ENCODE assay signal across 18 cellular contexts in the genomic region with DNA sequence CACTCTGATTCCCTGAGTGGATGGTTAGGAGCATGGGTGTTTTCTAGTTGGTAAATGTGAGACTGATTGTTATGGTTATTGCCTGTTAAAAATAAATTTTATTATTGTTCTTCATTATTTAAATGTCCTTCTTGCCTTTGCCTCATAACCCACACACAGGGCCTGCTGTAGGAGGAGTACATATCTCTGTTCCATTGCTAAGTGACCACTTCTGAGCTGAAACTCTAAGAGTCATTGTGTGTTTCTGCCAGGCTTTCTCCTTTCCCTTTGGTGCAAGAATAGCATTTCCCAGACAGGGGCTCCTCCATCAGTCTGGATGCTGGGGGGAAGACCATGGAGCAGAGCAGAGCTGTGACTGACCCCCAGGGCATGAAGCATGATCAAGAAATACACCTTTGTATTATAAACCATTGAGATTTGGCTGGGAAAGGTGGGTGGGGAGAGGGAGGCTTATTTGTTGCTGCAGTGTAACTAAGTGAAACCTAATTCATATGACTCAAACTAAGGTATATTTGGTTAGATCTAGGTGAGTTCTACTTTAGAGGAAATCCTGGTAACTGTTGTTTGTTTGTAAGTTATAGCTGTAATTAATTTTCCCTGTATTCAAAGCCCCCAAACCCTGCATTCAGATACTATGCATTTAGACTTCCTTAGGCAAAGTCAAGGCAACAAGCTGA.
DNase-seq lines count a peak whose midpoint lies in the region; ATAC-seq and TF ChIP-seq lines count a peak whose summit lies in the region.
"Had no signal": no experiment of that assay in that cellular context is flagged by ENCODE, and none has a peak within 500 bp of the region (broad histone marks: within the 10 kb centered on the region; RNA-seq: fewer than 3 reads in every experiment).

No MANE protein-coding gene starts in this region.

- no peaks in the 10 kb centered on the region for H3K79me1 ChIP-seq in mesendoderm (ENCODE audit: low read length)

- TF ChIP-seq CTCF in GM23338 (conservative IDR thresholded peaks at IDR 0.05; ENCODE audit: low read depth in 2 of 2) = no peak
- TF ChIP-seq CTCF in osteoblast (IDR thresholded peaks at IDR 0.05; ENCODE audit: extremely low read depth, low read depth, low read length) = no peak

- H3K36me3 Mint-ChIP-seq in activated CD4-positive, alpha-beta T cell treated with anti-CD3 and anti-CD28 coated beads, Interleukin-2, amount 10 ng/mL, durations not matched to agents 7 days and 5 days (ENCODE audit: low read depth) = no peaks in the 10 kb centered on the region
- no peaks in the 10 kb centered on the region for H3K36me3 Mint-ChIP-seq in GM23338 (ENCODE audit: low read depth)
- no peaks in the 10 kb centered on the region for H3K36me3 Mint-ChIP-seq in activated T-helper 17 cell treated with anti-CD3 and anti-CD28 coated beads, Interleukin-2, amount 50 U/mL, for 72 hours (ENCODE audit: low read depth)
- H3K36me3 Mint-ChIP-seq: CD4-positive, CD25-positive, alpha-beta regulatory T cell had no signal

- peaks cover 26% of the 10 kb centered on the region for H3K4me1 ChIP-seq in GM23338 (ENCODE audit: insufficient read depth)
- peaks cover 11% of the 10 kb centered on the region for H3K4me1 ChIP-seq in osteoblast (ENCODE audit: insufficient read depth, low read length)
- H3K4me1 ChIP-seq in mesendoderm (ENCODE audit: control insufficient read depth, low read depth, low read length) = no peaks in the 10 kb centered on the region
- H3K4me1 ChIP-seq: SJCRH30 had no signal

- no peaks in the 10 kb centered on the region for H3K9me3 ChIP-seq in osteoblast (ENCODE audit: low read depth, low read length)
- H3K9me3 ChIP-seq: SJCRH30 had no signal

- H3K79me2 ChIP-seq in GM23338 (replicated peaks; ENCODE audit: insufficient read depth) (no peaks in the 10 kb centered on the region), osteoblast (ENCODE audit: insufficient read depth, low read length) (no peaks in the 10 kb centered on the region), mesendoderm (ENCODE audit: control insufficient read depth, insufficient read depth, low read length) (no peaks in the 10 kb centered on the region)

- H3K4me1 Mint-ChIP-seq in activated CD4-positive, alpha-beta T cell treated with anti-CD3 and anti-CD28 coated beads, Interleukin-2, amount 10 ng/mL, durations not matched to agents 7 days and 5 days = peaks cover 22% of the 10 kb centered on the region
- H3K4me1 Mint-ChIP-seq in GM23338 = peaks cover 27% of the 10 kb centered on the region
- peaks cover 4% of the 10 kb centered on the region for H3K4me1 Mint-ChIP-seq in activated T-helper 17 cell treated with anti-CD3 and anti-CD28 coated beads, Interleukin-2, amount 50 U/mL, for 72 hours
- H3K4me1 Mint-ChIP-seq: CD4-positive, CD25-positive, alpha-beta regulatory T cell had no signal

- DNase-seq in activated CD4-positive, alpha-beta T cell treated with anti-CD3 and anti-CD28 coated beads, Interleukin-2, amount 10 ng/mL, durations not matched to agents 7 days and 5 days = no peak
- DNase-seq in activated CD4-positive, alpha-beta T cell treated with anti-CD3 and anti-CD28 coated beads for 4 hours = no peak
- DNase-seq in GM23338 (ENCODE audit: low spot score) = no peak
- DNase-seq in osteoblast (ENCODE audit: insufficient read length, low spot score, missing footprints) = no peak
- DNase-seq in NCI-H1436 (lab: John Stamatoyannopoulos, UW) = no peak
- DNase-seq in GM19240 (ENCODE audit: insufficient read length, low spot score) = no peak
- DNase-seq in mesendoderm = no peak
- DNase-seq: Calu3; CD4-positive, CD25-positive, alpha-beta regulatory T cell; GOT3; KG1; NCI-H1092; NCI-H1694 treated with DMSO at 0.1 percent for 48 hours; NCI-H2171 treated with DMSO at 0.1 percent for 48 hours; NCI-H524; RPMI8226; SJCRH30 had no signal

- 0 out of 2 replicates have a peak overlapping the region, but pooled peaks have one; percentile 50 for H2AFZ ChIP-seq in GM23338
- peak overlapping the region; percentile 40 for H2AFZ ChIP-seq in osteoblast (ENCODE audit: low read length)

- H3K27ac Mint-ChIP-seq in activated CD4-positive, alpha-beta T cell treated with anti-CD3 and anti-CD28 coated beads, Interleukin-2, amount 10 ng/mL, durations not matched to agents 7 days and 5 days = peak overlapping the region; percentile 55
- H3K27ac Mint-ChIP-seq in GM23338 = no peak overlapping the region
- peak overlapping the region; percentile 0 for H3K27ac Mint-ChIP-seq in activated T-helper 17 cell treated with anti-CD3 and anti-CD28 coated beads, Interleukin-2, amount 50 U/mL, for 72 hours

- no peak overlapping the region for H3K4ac ChIP-seq in mesendoderm (ENCODE audit: low read depth, low read length)

- H3F3A ChIP-seq in GM23338 (replicated peaks; ENCODE audit: low read depth) = no peaks in the 10 kb centered on the region

- H3K36me3 ChIP-seq in GM23338 (ENCODE audit: insufficient read depth) (no peaks in the 10 kb centered on the region), osteoblast (ENCODE audit: insufficient read depth, low read length) (no peaks in the 10 kb centered on the region), mesendoderm (ENCODE audit: control insufficient read depth, insufficient read depth, low read length) (no peaks in the 10 kb centered on the region)
- H3K36me3 ChIP-seq: SJCRH30 had no signal

- no peak overlapping the region for H2BK5ac ChIP-seq in mesendoderm (ENCODE audit: low read length)

- no peak for ATAC-seq in GM23338
- peak; percentile 71 for ATAC-seq in activated T-helper 17 cell treated with anti-CD3 and anti-CD28 coated beads, Interleukin-2, amount 50 U/mL, for 72 hours (replicated peaks)

- H3K27me3 ChIP-seq in GM23338 (ENCODE audit: insufficient read depth) (no peaks in the 10 kb centered on the region), osteoblast (ENCODE audit: insufficient read depth, low read length) (no peaks in the 10 kb centered on the region), mesendoderm (ENCODE audit: insufficient read depth, low read length, poor library complexity) (no peaks in the 10 kb centered on the region)
- H3K27me3 ChIP-seq: SJCRH30 had no signal

- H3K4me3 ChIP-seq in GM23338 = no peak overlapping the region
- no peak overlapping the region for H3K4me3 ChIP-seq in osteoblast (ENCODE audit: insufficient read depth, low read length)
- H3K4me3 ChIP-seq in mesendoderm (ENCODE audit: low read length) = no peak overlapping the region
- H3K4me3 ChIP-seq: SJCRH30 had no signal

- no peak overlapping the region for H3K56ac ChIP-seq in mesendoderm (ENCODE audit: low read length)

- H3K27ac ChIP-seq in GM23338 (ENCODE audit: low read depth) (no peak overlapping the region), osteoblast (ENCODE audit: low read depth, low read length) (no peak overlapping the region), mesendoderm (ENCODE audit: low read depth, low read length) (no peak overlapping the region)
- H3K27ac ChIP-seq: SJCRH30 had no signal

- no peak overlapping the region for H3K23ac ChIP-seq in mesendoderm (ENCODE audit: low read length)

- CTCF ChIA-PET in activated CD4-positive, alpha-beta T cell treated with anti-CD3 and anti-CD28 coated beads, Interleukin-2, amount 10 ng/mL, durations not matched to agents 7 days and 5 days (lab: Charles Lee) = no interaction called here

- H2AK5ac ChIP-seq in mesendoderm (ENCODE audit: low read length) = no peak overlapping the region

- H2BK15ac ChIP-seq in mesendoderm (replicated peaks; ENCODE audit: low read depth) = no peak overlapping the region

- no peak overlapping the region for H4K5ac ChIP-seq in mesendoderm (ENCODE audit: low read length)

- H3K18ac ChIP-seq in mesendoderm (ENCODE audit: low read length) = no peak overlapping the region

- H3K27me3 Mint-ChIP-seq in activated CD4-positive, alpha-beta T cell treated with anti-CD3 and anti-CD28 coated beads, Interleukin-2, amount 10 ng/mL, durations not matched to agents 7 days and 5 days = no peaks in the 10 kb centered on the region
- no peaks in the 10 kb centered on the region for H3K27me3 Mint-ChIP-seq in GM23338 (ENCODE audit: insufficient read depth, low read depth, poor library complexity)
- no peaks in the 10 kb centered on the region for H3K27me3 Mint-ChIP-seq in activated T-helper 17 cell treated with anti-CD3 and anti-CD28 coated beads, Interleukin-2, amount 50 U/mL, for 72 hours

- POLR2A ChIA-PET in activated CD4-positive, alpha-beta T cell treated with anti-CD3 and anti-CD28 coated beads, Interleukin-2, amount 10 ng/mL, durations not matched to agents 7 days and 5 days (lab: Charles Lee) = no interaction called here

- H4K8ac ChIP-seq in mesendoderm (ENCODE audit: low read depth, low read length) = no peak overlapping the region

- peak overlapping the region; percentile 53 for H3K4me2 ChIP-seq in GM23338
- H3K4me2 ChIP-seq in osteoblast (ENCODE audit: insufficient read depth, low read length) = no peak overlapping the region
- H3K4me2 ChIP-seq in mesendoderm (ENCODE audit: low read length) = no peak overlapping the region

- H3K9me2 ChIP-seq in GM23338 (ENCODE audit: insufficient read depth) = 0 out of 2 replicates have a peak, but pooled peaks cover 3% of the 10 kb centered on the region

- no peak overlapping the region for H3K9ac ChIP-seq in mesendoderm (ENCODE audit: low read length)

- H4K20me1 ChIP-seq in GM23338 (replicated peaks; ENCODE audit: insufficient read depth) (no peaks in the 10 kb centered on the region), osteoblast (ENCODE audit: insufficient read depth, low read length) (no peaks in the 10 kb centered on the region)

- H3K4me3 Mint-ChIP-seq in activated CD4-positive, alpha-beta T cell treated with anti-CD3 and anti-CD28 coated beads, Interleukin-2, amount 10 ng/mL, durations not matched to agents 7 days and 5 days = no peak overlapping the region
- no peak overlapping the region for H3K4me3 Mint-ChIP-seq in GM23338
- H3K4me3 Mint-ChIP-seq in activated T-helper 17 cell treated with anti-CD3 and anti-CD28 coated beads, Interleukin-2, amount 50 U/mL, for 72 hours = no peak overlapping the region
- H3K4me3 Mint-ChIP-seq: CD4-positive, CD25-positive, alpha-beta regulatory T cell had no signal

- H2BK120ac ChIP-seq in mesendoderm (ENCODE audit: low read depth, low read length) = no peak overlapping the region

- H3K9me3 Mint-ChIP-seq in activated CD4-positive, alpha-beta T cell treated with anti-CD3 and anti-CD28 coated beads, Interleukin-2, amount 10 ng/mL, durations not matched to agents 7 days and 5 days = no peaks in the 10 kb centered on the region
- H3K9me3 Mint-ChIP-seq in GM23338 = no peaks in the 10 kb centered on the region
- H3K9me3 Mint-ChIP-seq in activated T-helper 17 cell treated with anti-CD3 and anti-CD28 coated beads, Interleukin-2, amount 50 U/mL, for 72 hours = no peaks in the 10 kb centered on the region

TF ChIP-seq in GM23338, 12 proteins besides CTCF, POLR2A, EP300 and RAD21 (continues in another document):
- no peak for TF ChIP-seq ETS1 (IDR thresholded peaks at IDR 0.05)
